16 cellular contexts compared by ENCODE assay signal in the genomic region with DNA sequence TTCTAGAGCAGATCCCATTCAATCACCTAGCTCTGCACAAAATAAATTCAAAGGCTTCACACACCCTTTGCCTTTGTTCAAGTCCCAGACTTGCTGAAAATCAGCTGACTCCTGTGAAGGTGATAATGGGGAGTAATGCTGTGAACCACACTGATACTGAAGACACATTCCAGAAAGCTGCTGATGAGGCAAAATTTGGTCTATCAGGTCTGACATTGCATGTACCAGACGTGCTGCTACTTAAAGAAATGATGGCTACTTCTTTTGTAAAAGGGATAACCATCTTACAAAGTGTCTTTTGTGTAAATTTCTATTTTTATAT. TPM values are rescaled to one million over a fixed set of nuclear protein-coding genes. Genes with fewer than 3 reads are reported as not detected.
DNase-seq lines count a peak whose midpoint lies in the region; ATAC-seq, FAIRE-seq and TF ChIP-seq lines count a peak whose summit lies in the region.
"Had no signal": no experiment of that assay in that cellular context is flagged by ENCODE, and none has a peak within 500 bp of the region (broad histone marks: within the 10 kb centered on the region; RNA-seq: fewer than 3 reads in every experiment).

No MANE protein-coding gene starts in this region.

- peaks cover 9% of the 10 kb centered on the region for H3K4me1 Mint-ChIP-seq in activated CD4-positive, alpha-beta T cell treated with anti-CD3 and anti-CD28 coated beads, Interleukin-2, amount 10 ng/mL, durations not matched to agents 7 days and 5 days

- peak overlapping the region; percentile 39 for H2BK120ac ChIP-seq in IMR-90 (ENCODE audit: low read depth, low read length)
- no peak overlapping the region for H2BK120ac ChIP-seq in mesenchymal stem cell (ENCODE audit: low read depth, low read length)

- no peaks in the 10 kb centered on the region for H3K79me2 ChIP-seq in K562 (ENCODE audit: control insufficient read depth, insufficient read depth, low read length)

- in situ Hi-C loops in IMR-90 (cut with MboI; ENCODE audit: low sequenced_read_pairs): loop anchor here (5.0 to 25.0 kb wide), 2 partner anchors 49 to 406 kb away; no protein-coding TSS in a partner anchor
- in situ Hi-C loops in K562 (cut with MboI): no loop called here

- CTCF ChIA-PET in IMR-90 (lab: Yijun Ruan, JAX): no interaction called here
- CTCF ChIA-PET in K562 (lab: Yijun Ruan, JAX; ENCODE audit: low intra/inter-chr PET ratio): no interaction called here
- CTCF ChIA-PET in activated CD4-positive, alpha-beta T cell treated with anti-CD3 and anti-CD28 coated beads, Interleukin-2, amount 10 ng/mL, durations not matched to agents 7 days and 5 days (lab: Charles Lee): no interaction called here

- dilution Hi-C loops in IMR-90 (cut with HindIII; ENCODE audit: low sequenced_read_pairs, unreplicated experiment): no loop called here

- peaks cover 18% of the 10 kb centered on the region for H3K4me1 ChIP-seq in IMR-90 (ENCODE audit: control insufficient read depth, insufficient read depth, low read length)
- no peaks in the 10 kb centered on the region; a peak in 1 of 5 replicates for H3K4me1 ChIP-seq in K562 (replicated peaks in 1 of 2; ENCODE audit: control insufficient read depth in 2 of 2, insufficient read depth in 2 of 2, low read length in 2 of 2)
- peaks cover 18% of the 10 kb centered on the region for H3K4me1 ChIP-seq in mesenchymal stem cell (ENCODE audit: control insufficient read depth, insufficient read depth, low read depth, low read length)
- H3K4me1 ChIP-seq in BE2C: no peaks in the 10 kb centered on the region
- no peaks in the 10 kb centered on the region for H3K4me1 ChIP-seq in Peyer's patch
- H3K4me1 ChIP-seq: HAP-1 had no signal

- DNase-seq in IMR-90: no peak
- DNase-seq in K562 (ENCODE audit: extremely low read depth in 1 of 4, low spot score in 3 of 4): no peak
- DNase-seq in mesenchymal stem cell: no peak
- DNase-seq in activated CD4-positive, alpha-beta T cell treated with anti-CD3 and anti-CD28 coated beads, Interleukin-2, amount 10 ng/mL, durations not matched to agents 7 days and 5 days: no peak
- DNase-seq in BE2C: no peak
- no peak for DNase-seq in Peyer's patch
- DNase-seq: AML-193; CD4-positive, alpha-beta memory T cell; DMS79 treated with DMSO at 0.1 percent for 48 hours; GF-D8; KBM-7 had no signal

- H2AK9ac ChIP-seq in IMR-90 (replicated peaks; ENCODE audit: low read depth, low read length, poor library complexity): no peak overlapping the region

- intact Hi-C loops in IMR-90 (cut with micrococcal nuclease) (no loop called here), K562 (cut with micrococcal nuclease) (no loop called here)

- H4K91ac ChIP-seq in IMR-90 (ENCODE audit: insufficient read depth, low read depth, low read length): peak overlapping the region; percentile 38; the same call in 1 of the 2 replicates
- no peak overlapping the region for H4K91ac ChIP-seq in mesenchymal stem cell (ENCODE audit: low read length)

- no CpG with 5 or more reads among the region's 1 CpG for WGBS in IMR-90 (ENCODE audit: extremely low coverage in 2 of 2, insufficient read length in 1 of 2), 2 experiments
- WGBS in K562 (ENCODE audit: insufficient coverage, low coverage, missing lambda C conversion rate): 0% methylated on average over 1 of the region's 1 CpG
- no CpG with 5 or more reads among the region's 1 CpG for WGBS in mesenchymal stem cell

- no TSS peak for BruUV-seq in IMR-90 (replicated peaks; lab: Mats Ljungman, UMichigan)
- BruUV-seq in K562 (replicated peaks; lab: Mats Ljungman, UMichigan): no TSS peak

- POLR2A ChIA-PET in IMR-90 (lab: Charles Lee; ENCODE audit: unreplicated experiment) (no interaction called here), K562 (lab: Yijun Ruan, JAX) (no interaction called here)
- POLR2A ChIA-PET in activated CD4-positive, alpha-beta T cell treated with anti-CD3 and anti-CD28 coated beads, Interleukin-2, amount 10 ng/mL, durations not matched to agents 7 days and 5 days (lab: Charles Lee): no interaction called here

- no peak overlapping the region for H3K9ac ChIP-seq in IMR-90 (ENCODE audit: low read depth, low read length)
- H3K9ac ChIP-seq in K562 (ENCODE audit: insufficient read depth in 1 of 2, low read depth in 2 of 2, low read length in 2 of 2): no peak overlapping the region
- H3K9ac ChIP-seq in mesenchymal stem cell (ENCODE audit: low read length): no peak overlapping the region
- H3K9ac ChIP-seq: BLaER1 had no signal

- H3K79me1 ChIP-seq in IMR-90 (ENCODE audit: low read depth in 1 of 2, low read length in 2 of 2) (peaks cover 0 to 14% of the 10 kb centered on the region in 2 experiments; a peak in 2 of 4 replicates), mesenchymal stem cell (replicated peaks; ENCODE audit: low read length, poor library complexity, severe bottlenecking) (no peaks in the 10 kb centered on the region)

- H2BK5ac ChIP-seq in IMR-90 (ENCODE audit: low read depth, low read length, poor library complexity, severe bottlenecking) (no peak overlapping the region), mesenchymal stem cell (ENCODE audit: low read depth, low read length, poor library complexity, severe bottlenecking) (no peak overlapping the region)

- TF ChIP-seq CTCF in IMR-90 (conservative IDR thresholded peaks at IDR 0.05; ENCODE audit: low read depth, low read length) (no peak), K562 (IDR thresholded peaks at IDR 0.05 in 2 of 3, conservative IDR thresholded peaks at IDR 0.05 in 1 of 3; ENCODE audit: insufficient read depth in 2 of 3, low read depth in 1 of 3, low read length in 3 of 3) (no peak), BE2C (IDR thresholded peaks at IDR 0.05; ENCODE audit: low read depth, low read length) (no peak), Peyer's patch (IDR thresholded peaks at IDR 0.05) (no peak)

- peaks cover 27% of the 10 kb centered on the region for H3K9me1 ChIP-seq in IMR-90 (ENCODE audit: insufficient read depth, low read length)
- no peaks in the 10 kb centered on the region for H3K9me1 ChIP-seq in K562 (ENCODE audit: control insufficient read depth, insufficient read depth, low read length)

- no peak for ATAC-seq in IMR-90 (ENCODE audit: low read depth)
- no peak for ATAC-seq in K562
- no peak for ATAC-seq in GM18517 (IDR thresholded peaks at IDR 0.05; ENCODE audit: unreplicated experiment)

- TF ChIP-seq RAD21 in IMR-90 (IDR thresholded peaks at IDR 0.05; ENCODE audit: low read length) (no peak), K562 (CRISPR knock-in tag; conservative IDR thresholded peaks at IDR 0.05 in 1 of 2, IDR thresholded peaks at IDR 0.05 in 1 of 2) (no peak)

- no peak overlapping the region for H4K5ac ChIP-seq in IMR-90 (ENCODE audit: low read depth, low read length)

- peak overlapping the region; percentile 90; the same call in 2 of the 3 replicates for H2BK15ac ChIP-seq in IMR-90 (ENCODE audit: low read depth, low read length)
- H2BK15ac ChIP-seq in mesenchymal stem cell (ENCODE audit: low read depth, poor library complexity, severe bottlenecking): peak overlapping the region; percentile 68

- H3K56ac ChIP-seq in IMR-90 (ENCODE audit: extremely low read depth, insufficient read depth, low read length): no peak overlapping the region

- peak overlapping the region; percentile 61 for H2BK20ac ChIP-seq in IMR-90 (ENCODE audit: low read depth, low read length)

- H3K27me3 Mint-ChIP-seq in activated CD4-positive, alpha-beta T cell treated with anti-CD3 and anti-CD28 coated beads, Interleukin-2, amount 10 ng/mL, durations not matched to agents 7 days and 5 days: peaks cover 32% of the 10 kb centered on the region

- H4K8ac ChIP-seq in IMR-90 (ENCODE audit: low read depth in 2 of 2, low read length in 2 of 2) (no peak overlapping the region), mesenchymal stem cell (ENCODE audit: low read length) (no peak overlapping the region)

- no peak overlapping the region for H3K4me3 ChIP-seq in IMR-90 (ENCODE audit: insufficient read depth, low read depth, low read length)
- H3K4me3 ChIP-seq in K562: no peak overlapping the region
- no peak overlapping the region for H3K4me3 ChIP-seq in mesenchymal stem cell (ENCODE audit: insufficient read depth in 1 of 2, low read depth in 1 of 2, low read length in 2 of 2)
- no peak overlapping the region for H3K4me3 ChIP-seq in BE2C (ENCODE audit: low read depth, low read length)
- H3K4me3 ChIP-seq in Peyer's patch: no peak overlapping the region
- H3K4me3 ChIP-seq: BLaER1, HAP-1 had no signal

- H3K4ac ChIP-seq in IMR-90 (ENCODE audit: low read depth, low read length) (peak overlapping the region; percentile 30), mesenchymal stem cell (ENCODE audit: low read depth in 1 of 2, low read length in 2 of 2) (no peak overlapping the region)

- no peaks in the 10 kb centered on the region for H3K36me3 Mint-ChIP-seq in activated CD4-positive, alpha-beta T cell treated with anti-CD3 and anti-CD28 coated beads, Interleukin-2, amount 10 ng/mL, durations not matched to agents 7 days and 5 days (ENCODE audit: low read depth)
- H3K36me3 Mint-ChIP-seq: CD14-positive monocyte; CD4-positive, alpha-beta memory T cell had no signal

- H4K20me1 ChIP-seq in IMR-90 (ENCODE audit: insufficient read depth, low read length) (no peaks in the 10 kb centered on the region), K562 (replicated peaks; ENCODE audit: control insufficient read depth, insufficient read depth, low read length) (no peaks in the 10 kb centered on the region)
- H4K20me1 ChIP-seq: BLaER1 had no signal

- peak overlapping the region; percentile 69; the same call in 1 of the 2 replicates for H3K23ac ChIP-seq in IMR-90 (ENCODE audit: low read depth, low read length)
- no peak overlapping the region for H3K23ac ChIP-seq in mesenchymal stem cell (ENCODE audit: low read length in 2 of 2)

- H3K14ac ChIP-seq in IMR-90 (replicated peaks; ENCODE audit: low read depth, low read length) (no peak overlapping the region; the same call in 1 of the 2 replicates), mesenchymal stem cell (ENCODE audit: low read length in 2 of 2) (no peak overlapping the region)

- H3K27me3 ChIP-seq in IMR-90 (ENCODE audit: control insufficient read depth, insufficient read depth, low read length) (peaks cover 2% of the 10 kb centered on the region; the same call in 1 of the 2 replicates), K562 (ENCODE audit: control insufficient read depth in 2 of 2, insufficient read depth in 2 of 2, low read length in 2 of 2) (peaks cover 0 to 4% of the 10 kb centered on the region in 2 experiments; a peak in 3 of 5 replicates), mesenchymal stem cell (ENCODE audit: control insufficient read depth in 1 of 2, insufficient read depth in 1 of 2, low read length in 2 of 2) (peaks cover 0 to 12% of the 10 kb centered on the region in 2 experiments), BE2C (no peaks in the 10 kb centered on the region), Peyer's patch (no peaks in the 10 kb centered on the region)
- H3K27me3 ChIP-seq: BLaER1 had no signal

- H3K4me2 ChIP-seq in IMR-90 (ENCODE audit: low read depth, low read length) (no peak overlapping the region), K562 (ENCODE audit: insufficient read depth, low read length) (no peak overlapping the region), mesenchymal stem cell (ENCODE audit: low read length, poor library complexity, severe bottlenecking) (no peak overlapping the region)
- H3K4me2 ChIP-seq: BLaER1 had no signal

- no peak for TF ChIP-seq EP300 in K562 (IDR thresholded peaks at IDR 0.05; ENCODE audit: low read length)

- H3K36me3 ChIP-seq in IMR-90 (ENCODE audit: control insufficient read depth, insufficient read depth, low read length): no peaks in the 10 kb centered on the region
- no peaks in the 10 kb centered on the region for H3K36me3 ChIP-seq in K562 (ENCODE audit: control insufficient read depth, insufficient read depth, low read length)
- H3K36me3 ChIP-seq in mesenchymal stem cell (ENCODE audit: control insufficient read depth in 1 of 2, insufficient read depth in 2 of 2, low read depth in 1 of 2, low read length in 2 of 2): no peaks in the 10 kb centered on the region
- no peaks in the 10 kb centered on the region for H3K36me3 ChIP-seq in BE2C
- H3K36me3 ChIP-seq in Peyer's patch: no peaks in the 10 kb centered on the region
- H3K36me3 ChIP-seq: BLaER1, HAP-1 had no signal

- H3K9me3 ChIP-seq in IMR-90 (ENCODE audit: control insufficient read depth, insufficient read depth, low read length): no peaks in the 10 kb centered on the region
- no peaks in the 10 kb centered on the region for H3K9me3 ChIP-seq in K562 (replicated peaks; ENCODE audit: control insufficient read depth, insufficient read depth, low read depth, low read length)
- H3K9me3 ChIP-seq in mesenchymal stem cell (ENCODE audit: control insufficient read depth, low read length): no peaks in the 10 kb centered on the region
- no peaks in the 10 kb centered on the region for H3K9me3 ChIP-seq in BE2C
- H3K9me3 ChIP-seq in Peyer's patch: no peaks in the 10 kb centered on the region
- H3K9me3 ChIP-seq: BLaER1, HAP-1 had no signal

- H3K27ac Mint-ChIP-seq in activated CD4-positive, alpha-beta T cell treated with anti-CD3 and anti-CD28 coated beads, Interleukin-2, amount 10 ng/mL, durations not matched to agents 7 days and 5 days: no peak overlapping the region
- H3K27ac Mint-ChIP-seq: CD4-positive, alpha-beta memory T cell had no signal

- H3K18ac ChIP-seq in IMR-90 (ENCODE audit: low read depth, low read length): no peak overlapping the region; the same call in 1 of the 2 replicates
- no peak overlapping the region for H3K18ac ChIP-seq in mesenchymal stem cell (ENCODE audit: low read depth in 1 of 2, low read length in 2 of 2)

- H3K9me3 Mint-ChIP-seq in activated CD4-positive, alpha-beta T cell treated with anti-CD3 and anti-CD28 coated beads, Interleukin-2, amount 10 ng/mL, durations not matched to agents 7 days and 5 days: no peaks in the 10 kb centered on the region
- H3K9me3 Mint-ChIP-seq: CD4-positive, alpha-beta memory T cell had no signal

- H2AFZ ChIP-seq in IMR-90 (replicated peaks; ENCODE audit: low read length, poor library complexity) (no peak overlapping the region), K562 (ENCODE audit: low read depth, low read length) (no peak overlapping the region), mesenchymal stem cell (ENCODE audit: low read depth, low read length) (no peak overlapping the region)

- H3K27ac ChIP-seq in IMR-90 (ENCODE audit: insufficient read depth, low read length) (no peak overlapping the region), K562 (ENCODE audit: extremely low read depth, low read depth, low read length) (no peak overlapping the region), mesenchymal stem cell (ENCODE audit: low read length, poor library complexity, severe bottlenecking) (no peak overlapping the region), Peyer's patch (no peak overlapping the region)
- H3K27ac ChIP-seq: BLaER1 had no signal

- H2AK5ac ChIP-seq in IMR-90 (ENCODE audit: low read depth, low read length) (peak overlapping the region; percentile 76; the same call in 1 of the 2 replicates), mesenchymal stem cell (ENCODE audit: low read length, severe bottlenecking) (peak overlapping the region; percentile 96)

- H3K4me3 Mint-ChIP-seq in activated CD4-positive, alpha-beta T cell treated with anti-CD3 and anti-CD28 coated beads, Interleukin-2, amount 10 ng/mL, durations not matched to agents 7 days and 5 days: no peak overlapping the region
- H3K4me3 Mint-ChIP-seq: CD14-positive monocyte; CD4-positive, alpha-beta memory T cell had no signal

- no peak for FAIRE-seq in K562 (lab: Jason Lieb, UNC)
- FAIRE-seq: A204.1 had no signal

- TF ChIP-seq POLR2A in IMR-90 (IDR thresholded peaks at IDR 0.05; ENCODE audit: low read depth, low read length): no peak
- no peak for TF ChIP-seq POLR2A in K562 (conservative IDR thresholded peaks at IDR 0.05)
- TF ChIP-seq POLR2A in Peyer's patch (IDR thresholded peaks at IDR 0.05): no peak

- H2BK12ac ChIP-seq in mesenchymal stem cell (ENCODE audit: low read length in 2 of 2): no peak overlapping the region

RNA-seq across cellular contexts. Expression of gene CTIF, which starts 7.8 kb away (rescaled TPM):
- total RNA-seq in IMR-90 (2012; rRNA removed) (25.1 and 27.5 TPM in 2 replicates), K562 (2014; rRNA removed) (2.2 and 6.6 TPM in 2 replicates), K562 (2014; rRNA removed; fragmentation: Illumina TruSeq; extraction: Trizol) (1.5 TPM in 2 replicates), K562 (2015; rRNA removed; fragmentation: Illumina TruSeq; extraction: Trizol) (2.4 and 3.7 TPM in 2 replicates), K562 (2021) (8.5 and 11.5 TPM in 2 replicates), Peyer's patch (100 to 1,000 TPM in 1 of 4 donors, 10 to 100 TPM in 3; 16.6 to 116 (median 34.5) TPM)
- polyA plus RNA-seq in IMR-90 (2012; rRNA removed) (57.0 and 58.4 TPM in 2 replicates), K562 (2011; rRNA removed) (2.2 and 4.8 TPM in 2 replicates), K562 (2014; fragmentation: Illumina TruSeq; extraction: Trizol) (3.9 and 4.2 TPM in 2 replicates), K562 (2014; fragmentation: Nextera tagmentation; extraction: Ambion mirVana) (under 1 TPM; 0.17 to 0.31 TPM), K562 (2014; rRNA removed) (4.1 and 6.0 TPM in 2 replicates)
- 28.8 and 51.0 TPM in 2 replicates for polyA plus RNA-seq in IMR-90 (2012; cell fraction: cytosol; rRNA removed)
- 139 and 218 TPM in 2 replicates for polyA plus RNA-seq in IMR-90 (2012; cell fraction: nucleus; rRNA removed; ENCODE audit: low replicate concordance)
- 20.1 and 49.3 TPM in 2 replicates for total RNA-seq in K562 (2011; cell fraction: chromatin; rRNA removed; ENCODE audit: low replicate concordance)
- total RNA-seq in K562 (2011; cell fraction: nucleolus; rRNA removed): 14.0 and 21.6 TPM in 2 replicates
- 17.9 and 22.7 TPM in 2 replicates for total RNA-seq in K562 (2011; cell fraction: nucleoplasm; rRNA removed)
- 1.7 and 2.8 TPM in 2 replicates for polyA plus RNA-seq in K562 (2011; cell fraction: cytosol; rRNA removed)
- polyA plus RNA-seq in K562 (2011; cell fraction: nucleus; rRNA removed): 14.2 and 21.5 TPM in 2 replicates
- polyA plus RNA-seq in K562 (2012): 5.6 and 6.6 TPM in 2 replicates
- 2.0 and 2.6 TPM in 2 replicates for polyA minus RNA-seq in K562 (2011; rRNA and poly(A)+ RNA removed)
- polyA minus RNA-seq in K562 (2011; cell fraction: cytosol; rRNA and poly(A)+ RNA removed): 3.9 and 8.2 TPM in 2 replicates
- polyA minus RNA-seq in K562 (2011; cell fraction: nucleus; rRNA and poly(A)+ RNA removed): 4.8 and 13.1 TPM in 2 replicates
- 39.3 TPM for polyA plus RNA-seq in mesenchymal stem cell (2013, experiment 1 of 2)
- 37.2 TPM for polyA plus RNA-seq in mesenchymal stem cell (2013, experiment 2 of 2)
- 1 to 10 TPM; 1.5 to 2.7 TPM for total RNA-seq in activated CD4-positive, alpha-beta T cell treated with anti-CD3 and anti-CD28 coated beads, Interleukin-2, amount 10 ng/mL, durations not matched to agents 7 days and 5 days
- 55.4 TPM for polyA plus RNA-seq in BE2C (2012; ENCODE audit: insufficient read depth, insufficient read length, low read depth)
- polyA plus RNA-seq: CD4-positive, alpha-beta memory T cell had no signal
